In genomic region chr20:54025166-54025835, GRCh38 we compare ENCODE assay signal across 18 cellular contexts. TPM values are rescaled to one million over a fixed set of nuclear protein-coding genes. Genes with fewer than 3 reads are reported as not detected.
DNase-seq lines count a peak whose midpoint lies in the region; TF ChIP-seq lines count a peak whose summit lies in the region.
"Had no signal": no experiment of that assay in that cellular context is flagged by ENCODE, and none has a peak within 500 bp of the region (broad histone marks: within the 10 kb centered on the region; RNA-seq: fewer than 3 reads in every experiment).

No MANE protein-coding gene starts in this region.

- CTCF ChIA-PET in CD4-positive, alpha-beta memory T cell (lab: Charles Lee; ENCODE audit: partially characterized antibody) = no interaction called here

- intact Hi-C loops in CD4-positive, alpha-beta memory T cell (cut with micrococcal nuclease) = no loop called here

- peak overlapping the region; percentile 52 for H3K4me2 ChIP-seq in smooth muscle cell

- peaks cover 13 to 15% of the 10 kb centered on the region in 2 donors for H3K27me3 Mint-ChIP-seq in CD4-positive, alpha-beta memory T cell

- no peaks in the 10 kb centered on the region for H3K4me1 Mint-ChIP-seq in CD4-positive, alpha-beta memory T cell

- 31% methylated on average over 3 of the region's 3 CpGs for WGBS in smooth muscle cell (ENCODE audit: low lambda C conversion rate)

- DNase-seq in GM04504 (ENCODE audit: low read depth) = peak; percentile 58
- DNase-seq in amniotic epithelial cell (ENCODE audit: low read depth) = peak; percentile 27
- peak; percentile 25 for DNase-seq in iPS-NIHi11 (ENCODE audit: low spot score)
- DNase-seq in smooth muscle cell (lab: John Stamatoyannopoulos, UW; ENCODE audit: unreplicated experiment) = no peak
- no peak for DNase-seq in GDM1 (lab: John Stamatoyannopoulos, UW)
- no peak for DNase-seq in G401 (ENCODE audit: low spot score)
- no peak for DNase-seq in NCI-H82 (lab: John Stamatoyannopoulos, UW)
- no peak for DNase-seq in CD4-positive, alpha-beta memory T cell
- DNase-seq: activated CD8-positive, alpha-beta T cell treated with anti-CD3 and anti-CD28 coated beads, Interleukin-2, amount 10 ng/mL, durations not matched to agents 7 days and 5 days; gastrocnemius medialis; NCI-H1092; SIG-M5; testis had no signal

- peak overlapping the region; percentile 23 for H2AFZ ChIP-seq in smooth muscle cell (ENCODE audit: low read depth)

- peak overlapping the region; percentile 6 for H3K27ac ChIP-seq in smooth muscle cell (ENCODE audit: low read depth)
- no peak overlapping the region for H3K27ac ChIP-seq in CD4-positive, alpha-beta memory T cell (ENCODE audit: low read depth, low read length)
- H3K27ac ChIP-seq: gastrocnemius medialis, prostate gland, testis had no signal

- POLR2A ChIA-PET in CD4-positive, alpha-beta memory T cell (lab: Charles Lee; ENCODE audit: partially characterized antibody) = no interaction called here

- H3F3A ChIP-seq in smooth muscle cell (ENCODE audit: low read depth) = no peaks in the 10 kb centered on the region

- H3K9me3 ChIP-seq in smooth muscle cell (replicated peaks; ENCODE audit: low read depth) = no peaks in the 10 kb centered on the region
- H3K9me3 ChIP-seq in CD4-positive, alpha-beta memory T cell (ENCODE audit: control insufficient read depth in 1 of 2, low read length in 2 of 2) = no peaks in the 10 kb centered on the region
- H3K9me3 ChIP-seq: gastrocnemius medialis, prostate gland, testis had no signal

- H3K4me3 ChIP-seq in smooth muscle cell = no peak overlapping the region
- no peak overlapping the region for H3K4me3 ChIP-seq in CD4-positive, alpha-beta memory T cell (ENCODE audit: low read length in 2 of 2)
- H3K4me3 ChIP-seq: gastrocnemius medialis, prostate gland, testis had no signal

- H3K4me3 Mint-ChIP-seq in CD4-positive, alpha-beta memory T cell = no peak overlapping the region
- H3K4me3 Mint-ChIP-seq: activated CD8-positive, alpha-beta T cell treated with anti-CD3 and anti-CD28 coated beads, Interleukin-2, amount 10 ng/mL, durations not matched to agents 7 days and 5 days; CD14-positive monocyte; IgD-negative memory B cell had no signal

- no peaks in the 10 kb centered on the region for H3K36me3 ChIP-seq in smooth muscle cell (ENCODE audit: low read depth)
- H3K36me3 ChIP-seq in CD4-positive, alpha-beta memory T cell (ENCODE audit: insufficient read depth, low read length) = no peaks in the 10 kb centered on the region
- H3K36me3 ChIP-seq: gastrocnemius medialis, prostate gland had no signal

- H3K27me3 ChIP-seq in smooth muscle cell (ENCODE audit: low read depth) = no peaks in the 10 kb centered on the region
- H3K27me3 ChIP-seq in CD4-positive, alpha-beta memory T cell (ENCODE audit: insufficient read depth, low read length) = no peaks in the 10 kb centered on the region
- H3K27me3 ChIP-seq: testis had no signal

- in situ Hi-C loops in G401 (cut with HindIII; ENCODE audit: low sequenced_read_pairs) = no loop called here

- H4K20me1 ChIP-seq in smooth muscle cell (ENCODE audit: low read depth) = no peaks in the 10 kb centered on the region

- H3K79me2 ChIP-seq in smooth muscle cell (ENCODE audit: low read depth) = no peaks in the 10 kb centered on the region

- no peak overlapping the region for H3K9ac ChIP-seq in smooth muscle cell (ENCODE audit: low read depth)

- H3K4me1 ChIP-seq in smooth muscle cell (ENCODE audit: low read depth) = peaks cover 9% of the 10 kb centered on the region
- no peaks in the 10 kb centered on the region for H3K4me1 ChIP-seq in CD4-positive, alpha-beta memory T cell (ENCODE audit: insufficient read depth, low read length)
- H3K4me1 ChIP-seq: gastrocnemius medialis, prostate gland, testis had no signal

- no peak overlapping the region for H3K27ac Mint-ChIP-seq in CD4-positive, alpha-beta memory T cell
- H3K27ac Mint-ChIP-seq: activated CD8-positive, alpha-beta T cell treated with anti-CD3 and anti-CD28 coated beads, Interleukin-2, amount 10 ng/mL, durations not matched to agents 7 days and 5 days; activated T-helper 2 cell treated with anti-CD3 and anti-CD28 coated beads, Interferon-gamma antibody, Interleukin-2, Interleukin-4, amounts not matched to agents 10 μg/mL and 5 μg/mL and 100 μg/mL, durations not matched to agents 14 hours and 24 hours and 36 hours; CD14-positive monocyte; IgD-negative memory B cell had no signal

- H3K9me3 Mint-ChIP-seq in CD4-positive, alpha-beta memory T cell = peaks cover 0 to under 1% (median 0%) of the 10 kb centered on the region in 8 donors
- H3K9me3 Mint-ChIP-seq: activated T-helper 2 cell treated with anti-CD3 and anti-CD28 coated beads, Interferon-gamma antibody, Interleukin-2, Interleukin-4, amounts not matched to agents 10 μg/mL and 5 μg/mL and 100 μg/mL, durations not matched to agents 14 hours and 24 hours and 36 hours; CD14-positive monocyte had no signal

- TF ChIP-seq CTCF in smooth muscle cell (IDR thresholded peaks at IDR 0.05; ENCODE audit: borderline replicate concordance, insufficient read depth, poor library complexity, severe bottlenecking) = no peak

- no peaks in the 10 kb centered on the region for H3K36me3 Mint-ChIP-seq in CD4-positive, alpha-beta memory T cell
- H3K36me3 Mint-ChIP-seq: CD14-positive monocyte had no signal

RNA-seq across cellular contexts. Expression of gene BCAS1, which starts 45.1 kb away (rescaled TPM):
- 0.09 and 0.18 TPM in 2 replicates for total RNA-seq in smooth muscle cell
- polyA plus RNA-seq in smooth muscle cell = 0.15 and 0.43 TPM in 2 replicates
- total RNA-seq in G401 (2014; rRNA removed; shearing (Covaris generic)) = under 0.01 TPM in 1 of 2 replicates, not detected in the other
- under 1 TPM; 0.25 to 0.32 TPM for total RNA-seq in CD4-positive, alpha-beta memory T cell
- polyA plus RNA-seq in CD4-positive, alpha-beta memory T cell = under 1 TPM in 1 of 2 donors, not detected in 1; 0.17 TPM
- total RNA-seq: activated CD8-positive, alpha-beta T cell treated with anti-CD3 and anti-CD28 coated beads, Interleukin-2, amount 10 ng/mL, durations not matched to agents 7 days and 5 days; activated T-helper 2 cell treated with anti-CD3 and anti-CD28 coated beads, Interferon-gamma antibody, Interleukin-2, Interleukin-4, amounts not matched to agents 10 μg/mL and 5 μg/mL and 100 μg/mL, durations not matched to agents 14 hours and 24 hours and 36 hours had no signal
- polyA plus RNA-seq: keratinocyte had no signal

Comparison
In these comparisons a context has a peak if more than half of its experiments do, and no peak if none do; other contexts are left out.
1. DNase-seq: peak in GM04504 (single experiment), amniotic epithelial cell (single experiment) and iPS-NIHi11 (single experiment); none in smooth muscle cell (single experiment), GDM1 (single experiment), G401 (single experiment), NCI-H82 (single experiment) and CD4-positive, alpha-beta memory T cell (0 of 5).